In the genomic region with DNA sequence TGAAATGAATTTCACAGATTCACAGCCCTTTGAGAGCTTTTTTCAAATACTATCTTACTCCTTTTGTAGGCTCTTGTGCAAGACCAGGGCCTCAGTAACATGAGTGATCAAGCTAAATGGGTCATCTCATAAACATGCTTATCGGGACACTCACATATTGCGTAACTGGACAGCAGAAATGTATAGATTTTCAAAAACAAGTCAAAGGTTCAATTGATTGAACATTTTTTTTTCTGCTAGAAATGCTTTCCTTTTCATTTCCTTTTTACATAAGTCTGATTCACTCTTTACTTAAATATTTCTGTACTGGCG, we compare ENCODE assay signal across 28 cellular contexts. TPM values are rescaled to one million over a fixed set of nuclear protein-coding genes. Genes with fewer than 3 reads are reported as not detected.
DNase-seq lines count a peak whose midpoint lies in the region; ATAC-seq, FAIRE-seq and TF ChIP-seq lines count a peak whose summit lies in the region.
"Had no signal": no experiment of that assay in that cellular context is flagged by ENCODE, and none has a peak within 500 bp of the region (broad histone marks: within the 10 kb centered on the region; RNA-seq: fewer than 3 reads in every experiment).

No MANE protein-coding gene starts in this region.

- DNase-seq in HTR-8/SVneo (ENCODE audit: insufficient read length, low spot score) (no peak), WTC11 (ENCODE audit: low spot score) (no peak), fibroblast of the aortic adventitia (ENCODE audit: low read depth) (peak; percentile 11), immature natural killer cell (no peak), RKO (ENCODE audit: low spot score) (no peak)
- no peak for DNase-seq in stimulated activated effector memory CD8-positive, alpha-beta T cell treated with anti-CD3 and anti-CD28 coated beads, Interleukin-12 subunit alpha, Interleukin-12 subunit beta, amount 100 ng/mL, for 72 hours (ENCODE audit: low spot score in 2 of 2)
- DNase-seq: activated CD4-positive, alpha-beta T cell treated with anti-CD3 and anti-CD28 coated beads, Interleukin-2, amount 10 ng/mL, durations not matched to agents 24 days and 14 days; activated naive CD8-positive, alpha-beta T cell treated with anti-CD3 and anti-CD28 coated beads, Interleukin-2, amount 50 U/mL, for 24 hours; heart right ventricle; KG1; naive thymus-derived CD4-positive, alpha-beta T cell; NCI-H2029 treated with DMSO at 0.1 percent for 48 hours; NCI-H510A; ovary; sigmoid colon; stimulated activated CD4-positive, alpha-beta T cell treated with anti-CD3 and anti-CD28 coated beads, Interleukin-1b, Interleukin-23, amount 100 ng/mL, for 48 hours; stimulated activated naive CD4-positive, alpha-beta T cell treated with Interleukin-2 at 50 U/mL for 16 hours; SW 1271; thyroid gland had no signal

- no peaks in the 10 kb centered on the region for H3K36me3 Mint-ChIP-seq in WTC11
- H3K36me3 Mint-ChIP-seq in stimulated activated effector memory CD8-positive, alpha-beta T cell treated with anti-CD3 and anti-CD28 coated beads, Interleukin-12 subunit alpha, Interleukin-12 subunit beta, amount 100 ng/mL, for 72 hours = no peaks in the 10 kb centered on the region
- no peaks in the 10 kb centered on the region for H3K36me3 Mint-ChIP-seq in immature natural killer cell
- H3K36me3 Mint-ChIP-seq: naive thymus-derived CD4-positive, alpha-beta T cell had no signal

- H3K4me3 Mint-ChIP-seq in WTC11 (no peak overlapping the region), immature natural killer cell (no peak overlapping the region)
- no peak overlapping the region for H3K4me3 Mint-ChIP-seq in stimulated activated effector memory CD8-positive, alpha-beta T cell treated with anti-CD3 and anti-CD28 coated beads, Interleukin-12 subunit alpha, Interleukin-12 subunit beta, amount 100 ng/mL, for 72 hours
- H3K4me3 Mint-ChIP-seq: activated CD4-positive, alpha-beta T cell treated with anti-CD3 and anti-CD28 coated beads, Interleukin-2, amount 10 ng/mL, durations not matched to agents 24 days and 14 days; activated naive CD8-positive, alpha-beta T cell treated with anti-CD3 and anti-CD28 coated beads, Interleukin-2, amount 50 U/mL, for 24 hours; naive thymus-derived CD4-positive, alpha-beta T cell had no signal

- peak; percentile 76 for FAIRE-seq in HTR-8/SVneo (lab: Jason Lieb, UNC)
- FAIRE-seq: D721Med, GM12891, keratinocyte had no signal

- ATAC-seq in WTC11 = no peak
- ATAC-seq in stimulated activated effector memory CD8-positive, alpha-beta T cell treated with anti-CD3 and anti-CD28 coated beads, Interleukin-12 subunit alpha, Interleukin-12 subunit beta, amount 100 ng/mL, for 72 hours = no peak
- no peak for ATAC-seq in GM21619 (IDR thresholded peaks at IDR 0.05; ENCODE audit: unreplicated experiment)
- ATAC-seq: activated naive CD8-positive, alpha-beta T cell treated with anti-CD3 and anti-CD28 coated beads, Interleukin-2, amount 50 U/mL, for 24 hours; HCT116; heart right ventricle; naive thymus-derived CD4-positive, alpha-beta T cell had no signal

- POLR2A ChIA-PET in WTC11 (lab: Charles Lee) = no interaction called here

- TF ChIP-seq CTCF in WTC11 (IDR thresholded peaks at IDR 0.05) (no peak), fibroblast of the aortic adventitia (IDR thresholded peaks at IDR 0.05; ENCODE audit: insufficient read depth, low read length) (no peak)

- H3K9me3 Mint-ChIP-seq in WTC11 (no peaks in the 10 kb centered on the region), immature natural killer cell (no peaks in the 10 kb centered on the region)
- no peaks in the 10 kb centered on the region for H3K9me3 Mint-ChIP-seq in stimulated activated effector memory CD8-positive, alpha-beta T cell treated with anti-CD3 and anti-CD28 coated beads, Interleukin-12 subunit alpha, Interleukin-12 subunit beta, amount 100 ng/mL, for 72 hours
- H3K9me3 Mint-ChIP-seq: activated CD4-positive, alpha-beta T cell treated with anti-CD3 and anti-CD28 coated beads, Interleukin-2, amount 10 ng/mL, durations not matched to agents 24 days and 14 days; activated naive CD8-positive, alpha-beta T cell treated with anti-CD3 and anti-CD28 coated beads, Interleukin-2, amount 50 U/mL, for 24 hours; activated T-helper 2 cell treated with anti-CD3 and anti-CD28 coated beads, Interferon-gamma antibody, Interleukin-2, Interleukin-4, amounts not matched to agents 10 μg/mL and 5 μg/mL and 100 μg/mL, durations not matched to agents 14 hours and 24 hours and 36 hours had no signal

- no peak overlapping the region for H3K4me3 ChIP-seq in fibroblast of the aortic adventitia (ENCODE audit: low read depth, low read length)
- H3K4me3 ChIP-seq: BLaER1, breast epithelium, esophagus muscularis mucosa, heart right ventricle, ovary, sigmoid colon, thyroid gland had no signal

- CTCF ChIA-PET in WTC11 (lab: Charles Lee) = no interaction called here

- H3K27ac Mint-ChIP-seq in WTC11 (no peak overlapping the region), immature natural killer cell (no peak overlapping the region)
- H3K27ac Mint-ChIP-seq in stimulated activated effector memory CD8-positive, alpha-beta T cell treated with anti-CD3 and anti-CD28 coated beads, Interleukin-12 subunit alpha, Interleukin-12 subunit beta, amount 100 ng/mL, for 72 hours = no peak overlapping the region
- H3K27ac Mint-ChIP-seq: activated CD4-positive, alpha-beta T cell treated with anti-CD3 and anti-CD28 coated beads, Interleukin-2, amount 10 ng/mL, durations not matched to agents 24 days and 14 days; activated naive CD8-positive, alpha-beta T cell treated with anti-CD3 and anti-CD28 coated beads, Interleukin-2, amount 50 U/mL, for 24 hours; activated T-helper 2 cell treated with anti-CD3 and anti-CD28 coated beads, Interferon-gamma antibody, Interleukin-2, Interleukin-4, amounts not matched to agents 10 μg/mL and 5 μg/mL and 100 μg/mL, durations not matched to agents 14 hours and 24 hours and 36 hours; naive thymus-derived CD4-positive, alpha-beta T cell had no signal

- no peaks in the 10 kb centered on the region; the same call in none of the 2 replicates for H3K27me3 Mint-ChIP-seq in WTC11 (ENCODE audit: low read depth)
- H3K27me3 Mint-ChIP-seq in immature natural killer cell (ENCODE audit: low read depth in 3 of 3) = peaks cover 0 to 7% (median 2%) of the 10 kb centered on the region in 3 donors

- H3K4me1 Mint-ChIP-seq in WTC11 = peaks cover 30% of the 10 kb centered on the region
- H3K4me1 Mint-ChIP-seq in stimulated activated effector memory CD8-positive, alpha-beta T cell treated with anti-CD3 and anti-CD28 coated beads, Interleukin-12 subunit alpha, Interleukin-12 subunit beta, amount 100 ng/mL, for 72 hours = no peaks in the 10 kb centered on the region
- H3K4me1 Mint-ChIP-seq in immature natural killer cell = no peaks in the 10 kb centered on the region
- H3K4me1 Mint-ChIP-seq: activated CD4-positive, alpha-beta T cell treated with anti-CD3 and anti-CD28 coated beads, Interleukin-2, amount 10 ng/mL, durations not matched to agents 24 days and 14 days; activated naive CD8-positive, alpha-beta T cell treated with anti-CD3 and anti-CD28 coated beads, Interleukin-2, amount 50 U/mL, for 24 hours had no signal

TF ChIP-seq in WTC11, 78 proteins besides CTCF, POLR2A, EP300 and RAD21 (continues in another document):
- TF ChIP-seq PRDM15 (CRISPR knock-in tag; IDR thresholded peaks at IDR 0.05) = no peak

RNA-seq across cellular contexts. Expression of gene SALL4, which starts 8.7 kb away (rescaled TPM):
- 156 to 204 TPM (median 203 TPM) in 3 replicates for total RNA-seq in WTC11 (2021)
- 0.36 and 4.1 TPM in 2 replicates for total RNA-seq in fibroblast of the aortic adventitia (ENCODE audit: low replicate concordance)
- under 1 TPM in 1 of 3 donors, not detected in 2; 0.08 TPM for polyA plus RNA-seq in immature natural killer cell
- total RNA-seq: esophagus muscularis mucosa had no signal
- polyA plus RNA-seq: naive thymus-derived CD4-positive, alpha-beta T cell had no signal

RNA-seq across cellular contexts. Expression of gene ATP9A, which starts 42.8 kb away (rescaled TPM):
- total RNA-seq in WTC11 (2021) = 5.0 to 5.4 TPM (median 5.0 TPM) in 3 replicates
- total RNA-seq in fibroblast of the aortic adventitia (ENCODE audit: low replicate concordance) = 23.7 and 69.1 TPM in 2 replicates
- polyA plus RNA-seq in immature natural killer cell = 1 to 10 TPM in 2 of 3 donors, under 1 TPM in 1; 0.82 to 2.8 (median 1.2) TPM
- polyA plus RNA-seq: naive thymus-derived CD4-positive, alpha-beta T cell had no signal

Comparison
In these comparisons a context has a peak if more than half of its experiments do, and no peak if none do; other contexts are left out.
1. RNA of gene SALL4, which starts 8.7 kb away (total RNA-seq): 156 to 204 TPM in WTC11; 0.36 to 4.1 TPM in fibroblast of the aortic adventitia; every median in the first group is over 10 times any median in the second.